Comparison of ENCODE assay signal across 2 cellular contexts in the genomic region with DNA sequence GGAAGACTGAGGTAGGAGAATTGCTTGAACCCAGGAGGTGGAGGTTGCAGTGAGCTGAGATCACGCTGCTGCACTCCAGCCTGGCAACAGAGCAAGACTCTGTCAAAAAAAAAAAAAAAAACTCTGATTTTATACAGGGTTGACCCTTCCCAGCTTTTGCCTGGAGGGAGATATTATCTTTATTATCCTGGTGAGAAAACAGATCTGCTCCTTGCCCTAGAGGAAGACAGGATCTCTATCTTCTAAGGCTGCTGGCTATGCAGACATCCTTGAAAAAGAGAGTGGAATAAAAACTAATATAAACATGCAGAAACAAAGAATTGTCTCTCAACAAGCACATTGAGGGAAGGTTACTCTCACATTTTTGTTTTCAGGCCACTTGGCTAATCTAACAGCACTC.
TF ChIP-seq lines count a peak whose summit lies in the region.

No MANE protein-coding gene starts in this region.

TF ChIP-seq in GM23338, 12 proteins besides CTCF, POLR2A, EP300 and RAD21 (continued from another document):
- TF ChIP-seq, protein P1, sequence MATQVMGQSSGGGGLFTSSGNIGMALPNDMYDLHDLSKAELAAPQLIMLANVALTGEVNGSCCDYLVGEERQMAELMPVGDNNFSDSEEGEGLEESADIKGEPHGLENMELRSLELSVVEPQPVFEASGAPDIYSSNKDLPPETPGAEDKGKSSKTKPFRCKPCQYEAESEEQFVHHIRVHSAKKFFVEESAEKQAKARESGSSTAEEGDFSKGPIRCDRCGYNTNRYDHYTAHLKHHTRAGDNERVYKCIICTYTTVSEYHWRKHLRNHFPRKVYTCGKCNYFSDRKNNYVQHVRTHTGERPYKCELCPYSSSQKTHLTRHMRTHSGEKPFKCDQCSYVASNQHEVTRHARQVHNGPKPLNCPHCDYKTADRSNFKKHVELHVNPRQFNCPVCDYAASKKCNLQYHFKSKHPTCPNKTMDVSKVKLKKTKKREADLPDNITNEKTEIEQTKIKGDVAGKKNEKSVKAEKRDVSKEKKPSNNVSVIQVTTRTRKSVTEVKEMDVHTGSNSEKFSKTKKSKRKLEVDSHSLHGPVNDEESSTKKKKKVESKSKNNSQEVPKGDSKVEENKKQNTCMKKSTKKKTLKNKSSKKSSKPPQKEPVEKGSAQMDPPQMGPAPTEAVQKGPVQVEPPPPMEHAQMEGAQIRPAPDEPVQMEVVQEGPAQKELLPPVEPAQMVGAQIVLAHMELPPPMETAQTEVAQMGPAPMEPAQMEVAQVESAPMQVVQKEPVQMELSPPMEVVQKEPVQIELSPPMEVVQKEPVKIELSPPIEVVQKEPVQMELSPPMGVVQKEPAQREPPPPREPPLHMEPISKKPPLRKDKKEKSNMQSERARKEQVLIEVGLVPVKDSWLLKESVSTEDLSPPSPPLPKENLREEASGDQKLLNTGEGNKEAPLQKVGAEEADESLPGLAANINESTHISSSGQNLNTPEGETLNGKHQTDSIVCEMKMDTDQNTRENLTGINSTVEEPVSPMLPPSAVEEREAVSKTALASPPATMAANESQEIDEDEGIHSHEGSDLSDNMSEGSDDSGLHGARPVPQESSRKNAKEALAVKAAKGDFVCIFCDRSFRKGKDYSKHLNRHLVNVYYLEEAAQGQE (IDR thresholded peaks at IDR 0.05; ENCODE audit: unreplicated experiment), result no peak
- TF ChIP-seq ZNF114 (CRISPR knock-in tag; IDR thresholded peaks at IDR 0.05), result no peak
- TF ChIP-seq, protein P2, sequence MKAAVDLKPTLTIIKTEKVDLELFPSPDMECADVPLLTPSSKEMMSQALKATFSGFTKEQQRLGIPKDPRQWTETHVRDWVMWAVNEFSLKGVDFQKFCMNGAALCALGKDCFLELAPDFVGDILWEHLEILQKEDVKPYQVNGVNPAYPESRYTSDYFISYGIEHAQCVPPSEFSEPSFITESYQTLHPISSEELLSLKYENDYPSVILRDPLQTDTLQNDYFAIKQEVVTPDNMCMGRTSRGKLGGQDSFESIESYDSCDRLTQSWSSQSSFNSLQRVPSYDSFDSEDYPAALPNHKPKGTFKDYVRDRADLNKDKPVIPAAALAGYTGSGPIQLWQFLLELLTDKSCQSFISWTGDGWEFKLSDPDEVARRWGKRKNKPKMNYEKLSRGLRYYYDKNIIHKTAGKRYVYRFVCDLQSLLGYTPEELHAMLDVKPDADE (IDR thresholded peaks at IDR 0.05), result no peak
- no peak for TF ChIP-seq STAT1 (IDR thresholded peaks at IDR 0.05; ENCODE audit: unreplicated experiment)
- TF ChIP-seq NANOG (IDR thresholded peaks at IDR 0.05; ENCODE audit: borderline replicate concordance), result no peak

TF ChIP-seq in H1, 55 proteins besides CTCF, POLR2A, EP300 and RAD21 (continued from another document):
- TF ChIP-seq, protein P3, sequence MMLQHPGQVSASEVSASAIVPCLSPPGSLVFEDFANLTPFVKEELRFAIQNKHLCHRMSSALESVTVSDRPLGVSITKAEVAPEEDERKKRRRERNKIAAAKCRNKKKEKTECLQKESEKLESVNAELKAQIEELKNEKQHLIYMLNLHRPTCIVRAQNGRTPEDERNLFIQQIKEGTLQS (IDR thresholded peaks at IDR 0.05; ENCODE audit: insufficient read depth, low read depth, low read length), result no peak
- TF ChIP-seq CREB1 (IDR thresholded peaks at IDR 0.05) (no peak), SP2 (IDR thresholded peaks at IDR 0.05; ENCODE audit: low read length) (no peak), EZH2 (IDR thresholded peaks at IDR 0.05; ENCODE audit: low read depth, low read length, severe bottlenecking) (no peak), SP4 (IDR thresholded peaks at IDR 0.05; ENCODE audit: low read length) (no peak), RXRA (IDR thresholded peaks at IDR 0.05; ENCODE audit: insufficient read depth, low read depth, low read length) (no peak), HDAC6 (IDR thresholded peaks at IDR 0.05; ENCODE audit: low read depth, low read length) (no peak), SP1 (IDR thresholded peaks at IDR 0.05; ENCODE audit: low read depth, low read length) (no peak), POLR2AphosphoS5 (IDR thresholded peaks at IDR 0.05; ENCODE audit: low read depth, low read length) (no peak), KDM4A (IDR thresholded peaks at IDR 0.05; ENCODE audit: low read depth, low read length, severe bottlenecking) (no peak), RNF2 (IDR thresholded peaks at IDR 0.05; ENCODE audit: borderline replicate concordance, low read depth, low read length, missing control alignments, poor library complexity, severe bottlenecking) (no peak)
